Comparison of ENCODE assay signal across 1 cellular context in the genomic region with DNA sequence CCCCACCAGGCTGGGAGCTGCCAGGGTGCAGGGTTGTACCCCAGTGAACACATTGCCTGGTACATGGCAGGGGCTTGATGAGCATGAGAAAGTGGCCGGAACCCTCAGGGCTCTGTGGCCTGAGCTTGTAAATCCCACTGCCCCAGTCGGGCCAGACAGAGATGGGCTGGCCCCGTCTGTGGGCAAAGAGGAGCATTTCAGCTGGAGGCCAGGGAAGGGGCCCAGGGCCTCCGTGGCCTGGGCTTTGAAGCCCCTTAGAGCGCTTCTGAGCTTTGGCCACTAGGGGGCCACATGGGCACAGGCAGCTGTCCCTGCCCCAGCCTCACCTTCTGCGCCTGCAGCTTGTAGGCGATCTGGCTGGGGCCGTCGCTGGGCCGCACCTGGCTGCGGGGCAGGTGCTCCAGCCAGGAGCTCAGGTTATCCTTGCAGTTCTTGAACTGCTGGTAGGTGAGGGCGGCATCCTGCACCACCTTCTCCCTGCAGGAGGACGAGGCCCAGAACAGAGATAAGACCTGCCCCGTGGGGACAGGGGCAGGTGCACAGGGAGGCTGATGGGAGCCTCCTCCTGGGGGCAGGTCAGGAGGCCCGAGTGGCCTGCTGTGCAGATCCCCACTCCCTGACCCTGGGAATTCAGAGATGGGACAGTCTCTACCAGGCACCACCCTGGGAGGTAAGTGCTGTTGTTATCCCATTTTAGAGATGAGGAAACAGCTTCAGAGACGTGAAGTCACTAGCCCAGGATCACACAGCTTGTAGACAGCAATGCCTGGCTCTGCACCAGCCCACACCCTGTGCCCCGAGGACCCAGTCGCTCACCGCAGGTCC.
TF ChIP-seq lines count a peak whose summit lies in the region.

No MANE protein-coding gene starts in this region.

TF ChIP-seq in HepG2, 621 proteins besides CTCF, POLR2A, EP300 and RAD21 (continued from another document and continues in another):
- TF ChIP-seq, protein P1, sequence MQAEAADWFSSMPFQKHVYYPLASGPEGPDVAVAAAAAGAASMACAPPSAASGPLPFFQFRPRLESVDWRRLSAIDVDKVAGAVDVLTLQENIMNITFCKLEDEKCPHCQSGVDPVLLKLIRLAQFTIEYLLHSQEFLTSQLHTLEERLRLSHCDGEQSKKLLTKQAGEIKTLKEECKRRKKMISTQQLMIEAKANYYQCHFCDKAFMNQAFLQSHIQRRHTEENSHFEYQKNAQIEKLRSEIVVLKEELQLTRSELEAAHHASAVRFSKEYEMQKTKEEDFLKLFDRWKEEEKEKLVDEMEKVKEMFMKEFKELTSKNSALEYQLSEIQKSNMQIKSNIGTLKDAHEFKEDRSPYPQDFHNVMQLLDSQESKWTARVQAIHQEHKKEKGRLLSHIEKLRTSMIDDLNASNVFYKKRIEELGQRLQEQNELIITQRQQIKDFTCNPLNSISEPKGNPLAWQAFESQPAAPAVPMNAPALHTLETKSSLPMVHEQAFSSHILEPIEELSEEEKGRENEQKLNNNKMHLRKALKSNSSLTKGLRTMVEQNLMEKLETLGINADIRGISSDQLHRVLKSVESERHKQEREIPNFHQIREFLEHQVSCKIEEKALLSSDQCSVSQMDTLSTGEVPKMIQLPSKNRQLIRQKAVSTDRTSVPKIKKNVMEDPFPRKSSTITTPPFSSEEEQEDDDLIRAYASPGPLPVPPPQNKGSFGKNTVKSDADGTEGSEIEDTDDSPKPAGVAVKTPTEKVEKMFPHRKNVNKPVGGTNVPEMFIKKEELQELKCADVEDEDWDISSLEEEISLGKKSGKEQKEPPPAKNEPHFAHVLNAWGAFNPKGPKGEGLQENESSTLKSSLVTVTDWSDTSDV (CRISPR knock-in tag; IDR thresholded peaks at IDR 0.05), result peak; percentile 88; the same call in 1 of the 2 replicates
- no peak for TF ChIP-seq TOPORS (CRISPR knock-in tag; IDR thresholded peaks at IDR 0.05)
- 0 out of 2 replicates have a peak, but pooled peaks have one; percentile 19 for TF ChIP-seq BCL6 (CRISPR knock-in tag; IDR thresholded peaks at IDR 0.05)
- no peak for TF ChIP-seq SRSF1 (optimal IDR thresholded peaks at IDR 0.05; ENCODE audit: low read depth, low read length)
- TF ChIP-seq REXO4 (CRISPR knock-in tag; IDR thresholded peaks at IDR 0.05; ENCODE audit: borderline replicate concordance), result no peak
- TF ChIP-seq, protein P2, sequence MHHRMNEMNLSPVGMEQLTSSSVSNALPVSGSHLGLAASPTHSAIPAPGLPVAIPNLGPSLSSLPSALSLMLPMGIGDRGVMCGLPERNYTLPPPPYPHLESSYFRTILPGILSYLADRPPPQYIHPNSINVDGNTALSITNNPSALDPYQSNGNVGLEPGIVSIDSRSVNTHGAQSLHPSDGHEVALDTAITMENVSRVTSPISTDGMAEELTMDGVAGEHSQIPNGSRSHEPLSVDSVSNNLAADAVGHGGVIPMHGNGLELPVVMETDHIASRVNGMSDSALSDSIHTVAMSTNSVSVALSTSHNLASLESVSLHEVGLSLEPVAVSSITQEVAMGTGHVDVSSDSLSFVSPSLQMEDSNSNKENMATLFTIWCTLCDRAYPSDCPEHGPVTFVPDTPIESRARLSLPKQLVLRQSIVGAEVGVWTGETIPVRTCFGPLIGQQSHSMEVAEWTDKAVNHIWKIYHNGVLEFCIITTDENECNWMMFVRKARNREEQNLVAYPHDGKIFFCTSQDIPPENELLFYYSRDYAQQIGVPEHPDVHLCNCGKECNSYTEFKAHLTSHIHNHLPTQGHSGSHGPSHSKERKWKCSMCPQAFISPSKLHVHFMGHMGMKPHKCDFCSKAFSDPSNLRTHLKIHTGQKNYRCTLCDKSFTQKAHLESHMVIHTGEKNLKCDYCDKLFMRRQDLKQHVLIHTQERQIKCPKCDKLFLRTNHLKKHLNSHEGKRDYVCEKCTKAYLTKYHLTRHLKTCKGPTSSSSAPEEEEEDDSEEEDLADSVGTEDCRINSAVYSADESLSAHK (CRISPR knock-in tag; IDR thresholded peaks at IDR 0.05; ENCODE audit: borderline replicate concordance), result 0 out of 2 replicates have a peak, but pooled peaks have one; percentile 60
- peak; percentile 58 for TF ChIP-seq HNRNPLL (IDR thresholded peaks at IDR 0.05; ENCODE audit: low read depth, low read length, poor library complexity, severe bottlenecking)
- peak; percentile 98 for TF ChIP-seq STAG1 (CRISPR knock-in tag; IDR thresholded peaks at IDR 0.05)
- TF ChIP-seq, protein P3, sequence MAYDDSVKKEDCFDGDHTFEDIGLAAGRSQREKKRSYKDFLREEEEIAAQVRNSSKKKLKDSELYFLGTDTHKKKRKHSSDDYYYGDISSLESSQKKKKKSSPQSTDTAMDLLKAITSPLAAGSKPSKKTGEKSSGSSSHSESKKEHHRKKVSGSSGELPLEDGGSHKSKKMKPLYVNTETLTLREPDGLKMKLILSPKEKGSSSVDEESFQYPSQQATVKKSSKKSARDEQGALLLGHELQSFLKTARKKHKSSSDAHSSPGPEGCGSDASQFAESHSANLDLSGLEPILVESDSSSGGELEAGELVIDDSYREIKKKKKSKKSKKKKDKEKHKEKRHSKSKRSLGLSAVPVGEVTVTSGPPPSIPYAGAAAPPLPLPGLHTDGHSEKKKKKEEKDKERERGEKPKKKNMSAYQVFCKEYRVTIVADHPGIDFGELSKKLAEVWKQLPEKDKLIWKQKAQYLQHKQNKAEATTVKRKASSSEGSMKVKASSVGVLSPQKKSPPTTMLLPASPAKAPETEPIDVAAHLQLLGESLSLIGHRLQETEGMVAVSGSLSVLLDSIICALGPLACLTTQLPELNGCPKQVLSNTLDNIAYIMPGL (CRISPR knock-in tag; IDR thresholded peaks at IDR 0.05; ENCODE audit: borderline replicate concordance in 1 of 2, low read depth in 1 of 2), result peak; percentile 42 to 47; a peak in 2 of 4 replicates
- no peak for TF ChIP-seq NONO (IDR thresholded peaks at IDR 0.05)
- TF ChIP-seq NONO (CRISPR knock-in tag; conservative IDR thresholded peaks at IDR 0.05), result peak; percentile 74; the same call in 1 of the 2 replicates
- TF ChIP-seq ZNF768 (CRISPR knock-in tag; IDR thresholded peaks at IDR 0.05), result peak; percentile 82
- TF ChIP-seq RNF2 (conservative IDR thresholded peaks at IDR 0.05; ENCODE audit: low read depth), result no peak
- TF ChIP-seq ERF (CRISPR knock-in tag; IDR thresholded peaks at IDR 0.05), result peak; percentile 78; the same call in 1 of the 2 replicates
- TF ChIP-seq NR2F6 (IDR thresholded peaks at IDR 0.05), result no peak; the same call in 1 of the 2 replicates
- 0 out of 2 replicates have a peak, but pooled peaks have one; percentile 15 for TF ChIP-seq NR2F6 (CRISPR knock-in tag; IDR thresholded peaks at IDR 0.05)
- TF ChIP-seq BRCA1 (CRISPR knock-in tag; IDR thresholded peaks at IDR 0.05), result no peak
- TF ChIP-seq ZNF256 (CRISPR knock-in tag; conservative IDR thresholded peaks at IDR 0.05), result no peak
- TF ChIP-seq, protein P4, sequence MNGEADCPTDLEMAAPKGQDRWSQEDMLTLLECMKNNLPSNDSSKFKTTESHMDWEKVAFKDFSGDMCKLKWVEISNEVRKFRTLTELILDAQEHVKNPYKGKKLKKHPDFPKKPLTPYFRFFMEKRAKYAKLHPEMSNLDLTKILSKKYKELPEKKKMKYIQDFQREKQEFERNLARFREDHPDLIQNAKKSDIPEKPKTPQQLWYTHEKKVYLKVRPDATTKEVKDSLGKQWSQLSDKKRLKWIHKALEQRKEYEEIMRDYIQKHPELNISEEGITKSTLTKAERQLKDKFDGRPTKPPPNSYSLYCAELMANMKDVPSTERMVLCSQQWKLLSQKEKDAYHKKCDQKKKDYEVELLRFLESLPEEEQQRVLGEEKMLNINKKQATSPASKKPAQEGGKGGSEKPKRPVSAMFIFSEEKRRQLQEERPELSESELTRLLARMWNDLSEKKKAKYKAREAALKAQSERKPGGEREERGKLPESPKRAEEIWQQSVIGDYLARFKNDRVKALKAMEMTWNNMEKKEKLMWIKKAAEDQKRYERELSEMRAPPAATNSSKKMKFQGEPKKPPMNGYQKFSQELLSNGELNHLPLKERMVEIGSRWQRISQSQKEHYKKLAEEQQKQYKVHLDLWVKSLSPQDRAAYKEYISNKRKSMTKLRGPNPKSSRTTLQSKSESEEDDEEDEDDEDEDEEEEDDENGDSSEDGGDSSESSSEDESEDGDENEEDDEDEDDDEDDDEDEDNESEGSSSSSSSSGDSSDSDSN (CRISPR knock-in tag; IDR thresholded peaks at IDR 0.05), result 0 out of 2 replicates have a peak, but pooled peaks have one; percentile 30
- TF ChIP-seq, protein P5, sequence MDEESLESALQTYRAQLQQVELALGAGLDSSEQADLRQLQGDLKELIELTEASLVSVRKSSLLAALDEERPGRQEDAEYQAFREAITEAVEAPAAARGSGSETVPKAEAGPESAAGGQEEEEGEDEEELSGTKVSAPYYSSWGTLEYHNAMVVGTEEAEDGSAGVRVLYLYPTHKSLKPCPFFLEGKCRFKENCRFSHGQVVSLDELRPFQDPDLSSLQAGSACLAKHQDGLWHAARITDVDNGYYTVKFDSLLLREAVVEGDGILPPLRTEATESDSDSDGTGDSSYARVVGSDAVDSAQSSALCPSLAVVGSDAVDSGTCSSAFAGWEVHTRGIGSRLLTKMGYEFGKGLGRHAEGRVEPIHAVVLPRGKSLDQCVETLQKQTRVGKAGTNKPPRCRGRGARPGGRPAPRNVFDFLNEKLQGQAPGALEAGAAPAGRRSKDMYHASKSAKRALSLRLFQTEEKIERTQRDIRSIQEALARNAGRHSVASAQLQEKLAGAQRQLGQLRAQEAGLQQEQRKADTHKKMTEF (CRISPR knock-in tag; IDR thresholded peaks at IDR 0.05), result peak; percentile 46; the same call in 1 of the 2 replicates
- no peak for TF ChIP-seq CHD2 (IDR thresholded peaks at IDR 0.05; ENCODE audit: low read depth, low read length)
- peak; percentile 66 for TF ChIP-seq ZNF883 (CRISPR knock-in tag; IDR thresholded peaks at IDR 0.05; ENCODE audit: not compliant biosample characterization)
- TF ChIP-seq, protein P6, sequence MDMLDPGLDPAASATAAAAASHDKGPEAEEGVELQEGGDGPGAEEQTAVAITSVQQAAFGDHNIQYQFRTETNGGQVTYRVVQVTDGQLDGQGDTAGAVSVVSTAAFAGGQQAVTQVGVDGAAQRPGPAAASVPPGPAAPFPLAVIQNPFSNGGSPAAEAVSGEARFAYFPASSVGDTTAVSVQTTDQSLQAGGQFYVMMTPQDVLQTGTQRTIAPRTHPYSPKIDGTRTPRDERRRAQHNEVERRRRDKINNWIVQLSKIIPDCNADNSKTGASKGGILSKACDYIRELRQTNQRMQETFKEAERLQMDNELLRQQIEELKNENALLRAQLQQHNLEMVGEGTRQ (IDR thresholded peaks at IDR 0.05; ENCODE audit: low read depth, low read length), result no peak
- TF ChIP-seq, protein P6 (CRISPR knock-in tag; IDR thresholded peaks at IDR 0.05; ENCODE audit: borderline replicate concordance), result 0 out of 2 replicates have a peak, but pooled peaks have one; percentile 13
- TF ChIP-seq, protein P7, sequence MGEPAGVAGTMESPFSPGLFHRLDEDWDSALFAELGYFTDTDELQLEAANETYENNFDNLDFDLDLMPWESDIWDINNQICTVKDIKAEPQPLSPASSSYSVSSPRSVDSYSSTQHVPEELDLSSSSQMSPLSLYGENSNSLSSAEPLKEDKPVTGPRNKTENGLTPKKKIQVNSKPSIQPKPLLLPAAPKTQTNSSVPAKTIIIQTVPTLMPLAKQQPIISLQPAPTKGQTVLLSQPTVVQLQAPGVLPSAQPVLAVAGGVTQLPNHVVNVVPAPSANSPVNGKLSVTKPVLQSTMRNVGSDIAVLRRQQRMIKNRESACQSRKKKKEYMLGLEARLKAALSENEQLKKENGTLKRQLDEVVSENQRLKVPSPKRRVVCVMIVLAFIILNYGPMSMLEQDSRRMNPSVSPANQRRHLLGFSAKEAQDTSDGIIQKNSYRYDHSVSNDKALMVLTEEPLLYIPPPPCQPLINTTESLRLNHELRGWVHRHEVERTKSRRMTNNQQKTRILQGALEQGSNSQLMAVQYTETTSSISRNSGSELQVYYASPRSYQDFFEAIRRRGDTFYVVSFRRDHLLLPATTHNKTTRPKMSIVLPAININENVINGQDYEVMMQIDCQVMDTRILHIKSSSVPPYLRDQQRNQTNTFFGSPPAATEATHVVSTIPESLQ (CRISPR knock-in tag; conservative IDR thresholded peaks at IDR 0.05), result no peak
- TF ChIP-seq PCBP2 (optimal IDR thresholded peaks at IDR 0.05; ENCODE audit: low read depth, low read length, poor library complexity, severe bottlenecking), result no peak
- peak; percentile 64; the same call in 1 of the 2 replicates for TF ChIP-seq ZNF331 (CRISPR knock-in tag; IDR thresholded peaks at IDR 0.05)
- TF ChIP-seq ELF1 (CRISPR knock-in tag; IDR thresholded peaks at IDR 0.05), result 0 out of 2 replicates have a peak, but pooled peaks have one; percentile 51
- 0 out of 2 replicates have a peak, but pooled peaks have one; percentile 37 for TF ChIP-seq ZNF34 (CRISPR knock-in tag; IDR thresholded peaks at IDR 0.05; ENCODE audit: borderline replicate concordance)
- TF ChIP-seq DPF2 (CRISPR knock-in tag; IDR thresholded peaks at IDR 0.05; ENCODE audit: borderline replicate concordance, low read depth), result no peak
- TF ChIP-seq, protein P8, sequence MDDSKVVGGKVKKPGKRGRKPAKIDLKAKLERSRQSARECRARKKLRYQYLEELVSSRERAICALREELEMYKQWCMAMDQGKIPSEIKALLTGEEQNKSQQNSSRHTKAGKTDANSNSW (CRISPR knock-in tag; IDR thresholded peaks at IDR 0.05; ENCODE audit: borderline replicate concordance), result no peak
- TF ChIP-seq, protein P9, sequence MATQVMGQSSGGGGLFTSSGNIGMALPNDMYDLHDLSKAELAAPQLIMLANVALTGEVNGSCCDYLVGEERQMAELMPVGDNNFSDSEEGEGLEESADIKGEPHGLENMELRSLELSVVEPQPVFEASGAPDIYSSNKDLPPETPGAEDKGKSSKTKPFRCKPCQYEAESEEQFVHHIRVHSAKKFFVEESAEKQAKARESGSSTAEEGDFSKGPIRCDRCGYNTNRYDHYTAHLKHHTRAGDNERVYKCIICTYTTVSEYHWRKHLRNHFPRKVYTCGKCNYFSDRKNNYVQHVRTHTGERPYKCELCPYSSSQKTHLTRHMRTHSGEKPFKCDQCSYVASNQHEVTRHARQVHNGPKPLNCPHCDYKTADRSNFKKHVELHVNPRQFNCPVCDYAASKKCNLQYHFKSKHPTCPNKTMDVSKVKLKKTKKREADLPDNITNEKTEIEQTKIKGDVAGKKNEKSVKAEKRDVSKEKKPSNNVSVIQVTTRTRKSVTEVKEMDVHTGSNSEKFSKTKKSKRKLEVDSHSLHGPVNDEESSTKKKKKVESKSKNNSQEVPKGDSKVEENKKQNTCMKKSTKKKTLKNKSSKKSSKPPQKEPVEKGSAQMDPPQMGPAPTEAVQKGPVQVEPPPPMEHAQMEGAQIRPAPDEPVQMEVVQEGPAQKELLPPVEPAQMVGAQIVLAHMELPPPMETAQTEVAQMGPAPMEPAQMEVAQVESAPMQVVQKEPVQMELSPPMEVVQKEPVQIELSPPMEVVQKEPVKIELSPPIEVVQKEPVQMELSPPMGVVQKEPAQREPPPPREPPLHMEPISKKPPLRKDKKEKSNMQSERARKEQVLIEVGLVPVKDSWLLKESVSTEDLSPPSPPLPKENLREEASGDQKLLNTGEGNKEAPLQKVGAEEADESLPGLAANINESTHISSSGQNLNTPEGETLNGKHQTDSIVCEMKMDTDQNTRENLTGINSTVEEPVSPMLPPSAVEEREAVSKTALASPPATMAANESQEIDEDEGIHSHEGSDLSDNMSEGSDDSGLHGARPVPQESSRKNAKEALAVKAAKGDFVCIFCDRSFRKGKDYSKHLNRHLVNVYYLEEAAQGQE (IDR thresholded peaks at IDR 0.05; ENCODE audit: borderline replicate concordance in 1 of 2, low read depth in 1 of 2, low read length in 2 of 2), result no peak
